Comparison of ENCODE assay signal across 1 cellular context in genomic region chr9:33165263-33166151, GRCh38.
TF ChIP-seq lines count a peak whose summit lies in the region.

No MANE protein-coding gene starts in this region.

TF ChIP-seq in HepG2, 621 proteins besides CTCF, POLR2A, EP300 and RAD21 (continued from another document and continues in another):
- TF ChIP-seq ZNF30 (CRISPR knock-in tag; IDR thresholded peaks at IDR 0.05), result no peak
- TF ChIP-seq ATF5 (CRISPR knock-in tag; IDR thresholded peaks at IDR 0.05; ENCODE audit: low read depth), result no peak
- TF ChIP-seq NCOA2 (CRISPR knock-in tag; IDR thresholded peaks at IDR 0.05), result peak; percentile 7; the same call in 1 of the 2 replicates
- peak; percentile 92 for TF ChIP-seq HNF4G (IDR thresholded peaks at IDR 0.05; ENCODE audit: borderline replicate concordance, low read depth, low read length)
- peak; percentile 84; the same call in 1 of the 2 replicates for TF ChIP-seq HNF4G (CRISPR knock-in tag; IDR thresholded peaks at IDR 0.05; ENCODE audit: borderline replicate concordance, low read depth)
- TF ChIP-seq PATZ1 (CRISPR knock-in tag; IDR thresholded peaks at IDR 0.05), result peak; percentile 70
- TF ChIP-seq ZNF83 (CRISPR knock-in tag; IDR thresholded peaks at IDR 0.05; ENCODE audit: borderline replicate concordance), result no peak
- TF ChIP-seq SIN3B (IDR thresholded peaks at IDR 0.05; ENCODE audit: low read length), result no peak
- TF ChIP-seq ARID4A (CRISPR knock-in tag; IDR thresholded peaks at IDR 0.05; ENCODE audit: borderline replicate concordance), result peak; percentile 77; the same call in 1 of the 2 replicates
- TF ChIP-seq NR2F1 (CRISPR knock-in tag; IDR thresholded peaks at IDR 0.05), result peak; percentile 91 to 98
- no peak for TF ChIP-seq ZNF17 (CRISPR knock-in tag; IDR thresholded peaks at IDR 0.05)
- no peak for TF ChIP-seq SIN3A (IDR thresholded peaks at IDR 0.05; ENCODE audit: borderline replicate concordance, low read depth, low read length)
- TF ChIP-seq MIER2 (CRISPR knock-in tag; IDR thresholded peaks at IDR 0.05), result 0 out of 2 replicates have a peak, but pooled peaks have one; percentile 46
- TF ChIP-seq ZNF703 (CRISPR knock-in tag; IDR thresholded peaks at IDR 0.05; ENCODE audit: borderline replicate concordance), result 0 out of 2 replicates have a peak, but pooled peaks have one; percentile 32
- TF ChIP-seq KLF13 (CRISPR knock-in tag; IDR thresholded peaks at IDR 0.05), result no peak
- TF ChIP-seq SNAPC4 (CRISPR knock-in tag; IDR thresholded peaks at IDR 0.05), result no peak
- no peak for TF ChIP-seq NFYC (CRISPR knock-in tag; IDR thresholded peaks at IDR 0.05)
- no peak for TF ChIP-seq ARNT (IDR thresholded peaks at IDR 0.05)
- TF ChIP-seq JARID2 (CRISPR knock-in tag; IDR thresholded peaks at IDR 0.05; ENCODE audit: insufficient replicate concordance), result no peak
- TF ChIP-seq ZNF34 (CRISPR knock-in tag; IDR thresholded peaks at IDR 0.05; ENCODE audit: borderline replicate concordance), result no peak; the same call in 1 of the 2 replicates
- no peak for TF ChIP-seq MLLT10 (CRISPR knock-in tag; IDR thresholded peaks at IDR 0.05)
- peak; percentile 57; the same call in 1 of the 2 replicates for TF ChIP-seq ARNTL (CRISPR knock-in tag; IDR thresholded peaks at IDR 0.05)
- no peak for TF ChIP-seq RBM39 (IDR thresholded peaks at IDR 0.05; ENCODE audit: low read depth, low read length, poor library complexity, severe bottlenecking)
- TF ChIP-seq ZNF766 (CRISPR knock-in tag; IDR thresholded peaks at IDR 0.05; ENCODE audit: borderline replicate concordance), result no peak
- TF ChIP-seq CEBPZ (IDR thresholded peaks at IDR 0.05; ENCODE audit: low read length), result no peak
- TF ChIP-seq TRIM22 (IDR thresholded peaks at IDR 0.05), result no peak
- TF ChIP-seq ZNF652 (CRISPR knock-in tag; IDR thresholded peaks at IDR 0.05; ENCODE audit: borderline replicate concordance, low read depth), result peak; percentile 23; the same call in 1 of the 2 replicates
- TF ChIP-seq TP53 (CRISPR knock-in tag; conservative IDR thresholded peaks at IDR 0.05), result no peak
- TF ChIP-seq HNRNPH1 (optimal IDR thresholded peaks at IDR 0.05; ENCODE audit: low read depth, low read length), result no peak
- TF ChIP-seq NONO (IDR thresholded peaks at IDR 0.05), result no peak
- peak; percentile 84; the same call in 1 of the 2 replicates for TF ChIP-seq NONO (CRISPR knock-in tag; conservative IDR thresholded peaks at IDR 0.05)
- TF ChIP-seq GFI1 (CRISPR knock-in tag; IDR thresholded peaks at IDR 0.05; ENCODE audit: borderline replicate concordance), result peak; percentile 69; the same call in 1 of the 2 replicates
- no peak for TF ChIP-seq ZNF800 (CRISPR knock-in tag; IDR thresholded peaks at IDR 0.05)
- TF ChIP-seq ZC3H13 (CRISPR knock-in tag; IDR thresholded peaks at IDR 0.05), result peak; percentile 71; the same call in 1 of the 2 replicates
- no peak; the same call in 1 of the 2 replicates for TF ChIP-seq SAFB2 (CRISPR knock-in tag; IDR thresholded peaks at IDR 0.05; ENCODE audit: borderline replicate concordance, low read depth)
- TF ChIP-seq ZBTB46 (CRISPR knock-in tag; IDR thresholded peaks at IDR 0.05; ENCODE audit: borderline replicate concordance), result 0 out of 2 replicates have a peak, but pooled peaks have one; percentile 42
- TF ChIP-seq ZNF430 (CRISPR knock-in tag; IDR thresholded peaks at IDR 0.05), result peak; percentile 32; the same call in 1 of the 2 replicates
- peak; percentile 78 for TF ChIP-seq ARID2 (CRISPR knock-in tag; IDR thresholded peaks at IDR 0.05; ENCODE audit: borderline replicate concordance)
